ENCODE assay signal across 13 cellular contexts in genomic region chr12:11779286-11779685, GRCh38.
A peak's percentile ranks its signal among the peaks of the same experiment; 100 is the strongest.
DNase-seq lines count a peak whose midpoint lies in the region; ATAC-seq and TF ChIP-seq lines count a peak whose summit lies in the region.
"Had no signal": no experiment of that assay in that cellular context is flagged by ENCODE, and none has a peak within 500 bp of the region (broad histone marks: within the 10 kb centered on the region; RNA-seq: fewer than 3 reads in every experiment).

No MANE protein-coding gene starts in this region.

- H3K27ac ChIP-seq in ACC112 (ENCODE audit: low read depth, low read length) (peak overlapping the region; percentile 56), GM23248 (peak overlapping the region; percentile 49), brain microvascular endothelial cell (peak overlapping the region; percentile 21)
- H3K27ac ChIP-seq: upper lobe of left lung had no signal

- no peaks in the 10 kb centered on the region for H3K27me3 Mint-ChIP-seq in memory B cell
- H3K27me3 Mint-ChIP-seq: T-cell had no signal

- in situ Hi-C loops in GM23248 (cut with MboI) (no loop called here), brain microvascular endothelial cell (cut with HindIII; ENCODE audit: low pct_ligation_motif_present, low sequenced_read_pairs) (no loop called here)

- no peak overlapping the region for H3K4me3 ChIP-seq in ACC112 (ENCODE audit: low read depth, low read length)
- H3K4me3 ChIP-seq in GM23248: no peak overlapping the region
- no peak overlapping the region for H3K4me3 ChIP-seq in brain microvascular endothelial cell (ENCODE audit: low read depth, low read length)
- H3K4me3 ChIP-seq: upper lobe of left lung had no signal

- WGBS in GM23248 (ENCODE audit: low coverage in 1 of 2, low lambda C conversion rate in 2 of 2, missing lambda C conversion rate in 2 of 2), 2 experiments: 33 to 41% methylated on average over 3 of the region's 3 CpGs

- H3K79me2 ChIP-seq in ACC112 (ENCODE audit: control insufficient read depth, insufficient read depth, low read length, unreplicated experiment) (no peaks in the 10 kb centered on the region), GM23248 (ENCODE audit: insufficient read depth) (peaks cover 68% of the 10 kb centered on the region)

- no peak for ATAC-seq in memory B cell (ENCODE audit: low read depth)
- no peak for ATAC-seq in GM19467 (IDR thresholded peaks at IDR 0.05; ENCODE audit: unreplicated experiment)
- ATAC-seq: T-cell had no signal

- peaks cover 15% of the 10 kb centered on the region for H3K36me3 Mint-ChIP-seq in memory B cell

- no peak for TF ChIP-seq CTCF in brain microvascular endothelial cell (IDR thresholded peaks at IDR 0.05; ENCODE audit: low read depth, low read length, missing control alignments)

- H3K36me3 ChIP-seq in ACC112 (ENCODE audit: insufficient read depth, low read length) (no peaks in the 10 kb centered on the region), GM23248 (ENCODE audit: low read depth) (no peaks in the 10 kb centered on the region), brain microvascular endothelial cell (replicated peaks) (no peaks in the 10 kb centered on the region)
- H3K36me3 ChIP-seq: upper lobe of left lung had no signal

- H3K9ac ChIP-seq in GM23248: peak overlapping the region; percentile 12; the same call in 1 of the 2 replicates

- H2AFZ ChIP-seq in ACC112 (ENCODE audit: low read length, unreplicated experiment) (no peak overlapping the region), GM23248 (no peak overlapping the region)

- peaks cover 10% of the 10 kb centered on the region for H3F3A ChIP-seq in GM23248 (ENCODE audit: insufficient read depth)

- no peaks in the 10 kb centered on the region for H3K9me2 ChIP-seq in GM23248 (ENCODE audit: insufficient read depth)

- peaks cover 12% of the 10 kb centered on the region for H3K4me1 ChIP-seq in ACC112 (ENCODE audit: control insufficient read depth, insufficient read depth, low read length, unreplicated experiment)
- peaks cover 15% of the 10 kb centered on the region for H3K4me1 ChIP-seq in GM23248 (ENCODE audit: insufficient read depth)

- DNase-seq in GM23248 (peak; percentile 64), brain microvascular endothelial cell (peak; percentile 59), memory B cell (ENCODE audit: low spot score in 2 of 2) (no peak), T-helper 9 cell (no peak), COLO668 (lab: John Stamatoyannopoulos, UW; ENCODE audit: unreplicated experiment) (no peak), SW480 (ENCODE audit: low spot score) (no peak)
- DNase-seq: activated effector memory CD4-positive, alpha-beta T cell treated with Interleukin-2 at 50 U/mL for 16 hours; DMS53; NCI-H2227 treated with DMSO at 0.1 percent for 48 hours; T-cell; upper lobe of left lung had no signal

- H3K27me3 ChIP-seq in ACC112 (ENCODE audit: insufficient read depth, low read length) (no peaks in the 10 kb centered on the region), GM23248 (replicated peaks; ENCODE audit: insufficient read depth) (no peaks in the 10 kb centered on the region), brain microvascular endothelial cell (replicated peaks) (no peaks in the 10 kb centered on the region)
- H3K27me3 ChIP-seq: upper lobe of left lung had no signal

- peak overlapping the region; percentile 90 for H3K27ac Mint-ChIP-seq in memory B cell
- H3K27ac Mint-ChIP-seq: T-cell had no signal

- no peaks in the 10 kb centered on the region for H3K9me3 Mint-ChIP-seq in memory B cell
- H3K9me3 Mint-ChIP-seq: T-cell had no signal

- no peaks in the 10 kb centered on the region for H3K9me3 ChIP-seq in GM23248 (ENCODE audit: low read depth)
- H3K9me3 ChIP-seq: upper lobe of left lung had no signal

- no peak overlapping the region for H3K4me3 Mint-ChIP-seq in memory B cell
- H3K4me3 Mint-ChIP-seq: T-cell had no signal

- H3K4me1 Mint-ChIP-seq in memory B cell: peaks cover 32% of the 10 kb centered on the region

- H3K4me2 ChIP-seq in GM23248 (ENCODE audit: unreplicated experiment): peak overlapping the region; percentile 28

- no peaks in the 10 kb centered on the region for H4K20me1 ChIP-seq in GM23248 (ENCODE audit: insufficient read depth)

Comparison
In these comparisons a context has a peak if more than half of its experiments do, and no peak if none do; other contexts are left out.
1. DNase-seq: peak in GM23248 (single experiment) and brain microvascular endothelial cell (single experiment); none in memory B cell (0 of 2), T-helper 9 cell (single experiment), COLO668 (single experiment) and SW480 (single experiment).
2. Peak in every context shown above with its lines, with median percentiles within 50 percentile points of each other: H3K27ac ChIP-seq.